ENCODE assay signal across 8 cellular contexts in genomic region chr4:6716018-6716911, GRCh38. TPM values are rescaled to one million over a fixed set of nuclear protein-coding genes. Genes with fewer than 3 reads are reported as not detected.
DNase-seq lines count a peak whose midpoint lies in the region; ATAC-seq and TF ChIP-seq lines count a peak whose summit lies in the region.

A gene with protein sequence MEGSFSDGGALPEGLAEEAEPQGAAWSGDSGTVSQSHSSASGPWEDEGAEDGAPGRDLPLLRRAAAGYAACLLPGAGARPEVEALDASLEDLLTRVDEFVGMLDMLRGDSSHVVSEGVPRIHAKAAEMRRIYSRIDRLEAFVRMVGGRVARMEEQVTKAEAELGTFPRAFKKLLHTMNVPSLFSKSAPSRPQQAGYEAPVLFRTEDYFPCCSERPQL (plus strand): TSS chr4:6716174. CDS start chr4:6716210, 36 bp downstream.

- peak; percentile 79 for ATAC-seq in HG02610 (IDR thresholded peaks at IDR 0.05; ENCODE audit: unreplicated experiment)
- ATAC-seq in heart left ventricle: peak; percentile 84 to 94 (median 93)

- no peak for TF ChIP-seq CTCF in GM12864 (IDR thresholded peaks at IDR 0.05; ENCODE audit: low read depth, low read length, missing control alignments)
- TF ChIP-seq CTCF in heart left ventricle (IDR thresholded peaks at IDR 0.05): peak in 5 of 12 donors; percentile 13 to 36 (median 16)
- TF ChIP-seq CTCF in type B pancreatic cell (conservative IDR thresholded peaks at IDR 0.05): no peak

- DNase-seq in GM12864 (ENCODE audit: low read depth) (peak; percentile 79), NCI-H1092 treated with DMSO at 0.1 percent for 48 hours (lab: John Stamatoyannopoulos, UW) (peak; percentile 91), T follicular helper cell (ENCODE audit: low read depth) (peak; percentile 83), adipocyte (ENCODE audit: low read depth) (peak; percentile 96), heart left ventricle (peak; percentile 88 to 94 (median 91)), posterior cingulate gyrus (peak; percentile 72 to 98 (median 82)), type B pancreatic cell (ENCODE audit: extremely low spot score, unreplicated experiment) (peak; percentile 91)

- peaks cover 5% of the 10 kb centered on the region for H3K36me3 Mint-ChIP-seq in type B pancreatic cell

- TF ChIP-seq POLR2A in heart left ventricle (IDR thresholded peaks at IDR 0.05): peak in 1 of 2 donors; percentile 84

- peaks cover 11% of the 10 kb centered on the region for H3K27me3 Mint-ChIP-seq in type B pancreatic cell

- H3K9me3 ChIP-seq in adipocyte (ENCODE audit: control insufficient read depth, low read length) (no peaks in the 10 kb centered on the region), heart left ventricle (no peaks in the 10 kb centered on the region)

- H3K4me1 Mint-ChIP-seq in type B pancreatic cell (ENCODE audit: unreplicated experiment): peaks cover 15% of the 10 kb centered on the region

- WGBS in heart left ventricle, 4 donors: 0 to 1% (median 0%) methylated on average over 66 to 109 of the region's 109 CpGs

- peak within 1 kb of the TSS; percentile 93 for H3K27ac Mint-ChIP-seq in type B pancreatic cell

- H3K27me3 ChIP-seq in adipocyte (replicated peaks; ENCODE audit: control insufficient read depth, insufficient read depth, low read length) (no peaks in the 10 kb centered on the region), heart left ventricle (no peaks in the 10 kb centered on the region)

- H3K9me3 Mint-ChIP-seq in type B pancreatic cell: no peaks in the 10 kb centered on the region

- H3K4me1 ChIP-seq in adipocyte (ENCODE audit: control insufficient read depth, insufficient read depth, low read length) (peaks cover 20% of the 10 kb centered on the region), heart left ventricle (peaks cover 6 to 38% (median 27%) of the 10 kb centered on the region in 12 donors)

- H3K27ac ChIP-seq in heart left ventricle: peak within 1 kb of the TSS; percentile 80 to 97 (median 94)

- peak within 1 kb of the TSS; percentile 95 for H3K4me3 Mint-ChIP-seq in type B pancreatic cell

- H3K36me3 ChIP-seq in adipocyte (ENCODE audit: control insufficient read depth, insufficient read depth, low read length, severe bottlenecking) (no peaks in the 10 kb centered on the region), heart left ventricle (peaks cover 0 to 3% (median 0%) of the 10 kb centered on the region in 9 donors)

- H3K4me3 ChIP-seq in GM12864 (ENCODE audit: low read depth, low read length): peak within 1 kb of the TSS; percentile 69
- H3K4me3 ChIP-seq in adipocyte (ENCODE audit: low read length): peak within 1 kb of the TSS; percentile 88
- peak within 1 kb of the TSS; percentile 64 to 94 (median 76) for H3K4me3 ChIP-seq in heart left ventricle

- H3K9ac ChIP-seq in adipocyte (ENCODE audit: low read length): peak within 1 kb of the TSS; percentile 94

- intact Hi-C loops in heart left ventricle (cut with DNase I): loop anchor here in 8 of 10 donors (2.0 to 10.0 kb wide), 5 partner anchors 66 to 353 kb away; partner anchors contain the start of genes KIAA0232 (in 5 of the 8), GRPEL1 (in 1 of the 8) and MRFAP1 (in 1 of the 8)
- intact Hi-C loops in posterior cingulate gyrus (cut with DNase I): no loop called here

RNA-seq across cellular contexts. Expression of the gene that starts here (rescaled TPM):
- 10 to 100 TPM in 1 of 9 donors, 1 to 10 TPM in 8; 5.8 to 14.1 (median 7.8) TPM for total RNA-seq in heart left ventricle
- polyA plus RNA-seq in heart left ventricle: 1 to 10 TPM; 4.4 to 6.3 TPM
- 19.1 and 21.4 TPM in 2 replicates for total RNA-seq in type B pancreatic cell (ENCODE audit: low replicate concordance)

Comparison
In these comparisons a context has a peak if more than half of its experiments do, and no peak if none do; other contexts are left out.
1. Peak in every context shown above with its lines: DNase-seq, ATAC-seq, H3K4me3 ChIP-seq and H3K27ac ChIP-seq.